ENCODE assay signal across 16 cellular contexts in the genomic region with DNA sequence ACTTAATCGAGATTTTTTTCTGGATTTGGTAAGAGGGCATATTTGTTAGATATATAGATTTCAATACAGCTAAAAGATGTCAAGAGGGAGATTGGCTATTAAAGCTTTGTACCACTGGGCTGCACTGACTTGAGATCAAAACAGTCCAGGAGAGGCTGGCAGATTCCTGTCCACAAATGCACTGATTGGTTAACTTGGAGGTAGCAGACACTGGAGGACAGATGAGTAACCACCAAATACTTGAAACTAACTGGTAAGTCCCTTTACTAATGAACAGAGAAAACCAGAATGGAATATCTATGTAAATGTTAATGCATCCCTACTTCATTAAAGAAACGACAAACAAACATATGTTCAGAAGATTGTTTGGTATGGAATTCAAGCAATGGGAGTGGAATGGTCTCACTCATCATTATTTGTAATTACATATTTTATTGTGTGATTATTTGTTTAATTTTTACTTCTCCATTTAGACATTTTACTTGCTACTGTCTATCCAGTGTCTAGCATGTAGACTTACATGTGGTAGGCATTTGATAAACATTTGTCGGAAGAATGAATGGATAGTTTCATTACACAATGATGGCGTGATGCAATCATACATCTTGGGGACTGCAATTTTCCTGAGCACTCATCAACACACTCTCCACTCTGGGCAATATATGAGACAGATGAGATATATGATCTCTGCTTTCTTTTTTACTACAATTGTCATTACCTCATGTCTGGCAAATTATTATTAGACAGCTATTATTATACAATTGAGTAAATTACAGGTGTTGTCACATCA.
DNase-seq lines count a peak whose midpoint lies in the region; ATAC-seq and TF ChIP-seq lines count a peak whose summit lies in the region.
"Had no signal": no experiment of that assay in that cellular context is flagged by ENCODE, and none has a peak within 500 bp of the region (broad histone marks: within the 10 kb centered on the region; RNA-seq: fewer than 3 reads in every experiment).

No MANE protein-coding gene starts in this region.

- H3K4me3 ChIP-seq in PC-3 (ENCODE audit: low read length): no peak overlapping the region
- no peak overlapping the region for H3K4me3 ChIP-seq in foreskin fibroblast (ENCODE audit: low read depth in 1 of 2, low read length in 2 of 2)
- H3K4me3 ChIP-seq in Peyer's patch: no peak overlapping the region
- H3K4me3 ChIP-seq: SJSA1 had no signal

- ATAC-seq in PC-3 (no peak), GM21723 (IDR thresholded peaks at IDR 0.05; ENCODE audit: unreplicated experiment) (no peak)
- ATAC-seq: effector memory CD8-positive, alpha-beta T cell had no signal

- TF ChIP-seq CTCF in PC-3 (conservative IDR thresholded peaks at IDR 0.05; ENCODE audit: low read depth, low read length) (no peak), foreskin fibroblast (IDR thresholded peaks at IDR 0.05; ENCODE audit: low read depth, low read length) (no peak), Peyer's patch (IDR thresholded peaks at IDR 0.05) (no peak)

- H3K9me2 ChIP-seq in PC-3 (replicated peaks; ENCODE audit: low read length): no peaks in the 10 kb centered on the region

- H3K4me2 ChIP-seq in PC-3 (ENCODE audit: low read length): no peak overlapping the region

- H3K27me3 ChIP-seq in PC-3 (ENCODE audit: low read length) (no peaks in the 10 kb centered on the region), Peyer's patch (no peaks in the 10 kb centered on the region)
- H3K27me3 ChIP-seq: SJSA1 had no signal

- H3F3A ChIP-seq in PC-3 (ENCODE audit: low read length, unreplicated experiment): peaks cover 3% of the 10 kb centered on the region

- H2AFZ ChIP-seq in PC-3 (ENCODE audit: low read length): no peak overlapping the region

- H3K9ac ChIP-seq in PC-3 (ENCODE audit: low read length): peak overlapping the region; percentile 13; the same call in 1 of the 2 replicates

- CTCF ChIA-PET in PC-3 (lab: Charles Lee): no interaction called here

- H3K36me3 ChIP-seq in PC-3 (ENCODE audit: low read depth, low read length): no peaks in the 10 kb centered on the region
- no peaks in the 10 kb centered on the region for H3K36me3 ChIP-seq in Peyer's patch
- H3K36me3 ChIP-seq: SJSA1 had no signal

- H4K20me1 ChIP-seq in PC-3 (ENCODE audit: low read length): no peaks in the 10 kb centered on the region

- H3K9me3 ChIP-seq in PC-3 (ENCODE audit: low read length) (no peaks in the 10 kb centered on the region), Peyer's patch (no peaks in the 10 kb centered on the region)
- H3K9me3 ChIP-seq: SJSA1 had no signal

- no TSS peak for BruUV-seq in PC-3 (replicated peaks; lab: Mats Ljungman, UMichigan)

- DNase-seq in Daoy (ENCODE audit: low read depth): peak; percentile 19
- peak; percentile 86 for DNase-seq in NCI-H1105 treated with DMSO at 0.1 percent for 48 hours (lab: John Stamatoyannopoulos, UW)
- DNase-seq in PC-3: no peak
- DNase-seq in foreskin fibroblast: peak; percentile 78 to 85
- no peak for DNase-seq in NOMO-1 (lab: John Stamatoyannopoulos, UW; ENCODE audit: unreplicated experiment in 2 of 2)
- no peak for DNase-seq in Peyer's patch
- DNase-seq in stimulated activated CD4-positive, alpha-beta T cell treated with anti-CD3 and anti-CD28 coated beads, Interleukin-2, amount 100 ng/mL, for 24 hours: no peak
- DNase-seq: activated CD4-positive, alpha-beta T cell treated with anti-CD3 and anti-CD28 coated beads for 48 hours; AML-193; Calu3; central memory CD4-positive, alpha-beta T cell; effector memory CD8-positive, alpha-beta T cell; immature natural killer cell; Karpas-422 had no signal

- no peaks in the 10 kb centered on the region for H3K79me2 ChIP-seq in PC-3 (ENCODE audit: low read length)

- peak overlapping the region; percentile 88 for H3K27ac ChIP-seq in PC-3 (ENCODE audit: low read length)
- no peak overlapping the region for H3K27ac ChIP-seq in Peyer's patch
- H3K27ac ChIP-seq: SJSA1 had no signal

- no peak for TF ChIP-seq POLR2A in Peyer's patch (IDR thresholded peaks at IDR 0.05)

- intact Hi-C loops in PC-3 (cut with micrococcal nuclease): no loop called here

- H3K4me1 ChIP-seq in PC-3 (ENCODE audit: insufficient read depth, low read length) (peaks cover 38% of the 10 kb centered on the region), Peyer's patch (peaks cover 0 to 7% (median 0%) of the 10 kb centered on the region in 4 donors)

- POLR2A ChIA-PET in PC-3 (lab: Charles Lee; ENCODE audit: unreplicated experiment): no interaction called here

Comparison
In these comparisons a context has a peak if more than half of its experiments do, and no peak if none do; other contexts are left out.
1. DNase-seq: peak in Daoy (single experiment), NCI-H1105 treated with DMSO at 0.1 percent for 48 hours (single experiment) and foreskin fibroblast (2 of 2); none in PC-3 (single experiment), NOMO-1 (0 of 2), Peyer's patch (0 of 3) and stimulated activated CD4-positive, alpha-beta T cell treated with anti-CD3 and anti-CD28 coated beads, Interleukin-2, amount 100 ng/mL, for 24 hours (0 of 2).